Comparison of ENCODE assay signal across 16 cellular contexts in the genomic region with DNA sequence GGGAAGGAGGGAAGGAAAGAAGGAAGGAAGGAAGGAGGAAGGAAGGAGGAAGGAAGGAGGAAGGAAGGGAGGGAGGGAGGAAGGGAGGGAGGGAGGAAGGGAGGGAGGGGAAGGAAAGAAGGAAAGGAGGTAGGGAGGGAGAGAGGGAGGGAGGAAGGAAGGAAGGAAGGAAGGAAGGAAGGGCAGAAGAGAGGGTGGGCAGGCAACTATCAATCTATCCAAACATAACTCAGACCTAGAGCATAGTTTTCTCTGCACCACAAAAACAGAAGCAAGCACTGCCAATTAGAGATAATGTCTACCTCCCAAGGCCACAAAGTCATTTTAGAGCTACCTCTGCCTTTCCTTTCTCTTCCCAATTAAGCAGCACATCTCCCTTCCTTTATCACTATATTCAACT.
DNase-seq lines count a peak whose midpoint lies in the region; ATAC-seq and TF ChIP-seq lines count a peak whose summit lies in the region.
"Had no signal": no experiment of that assay in that cellular context is flagged by ENCODE, and none has a peak within 500 bp of the region (broad histone marks: within the 10 kb centered on the region; RNA-seq: fewer than 3 reads in every experiment).

No MANE protein-coding gene starts in this region.

- H3K18ac ChIP-seq in trophoblast cell (ENCODE audit: low read length): no peak overlapping the region

- peak overlapping the region; percentile 97 for H3K27ac ChIP-seq in CD4-positive, CD25-positive, alpha-beta regulatory T cell (ENCODE audit: insufficient read depth, low read length, poor library complexity, severe bottlenecking)
- H3K27ac ChIP-seq in DND-41 (ENCODE audit: low read length) (peak overlapping the region; percentile 74), gastroesophageal sphincter (peak overlapping the region in 2 of 4 donors; percentile 17 to 72), WERI-Rb-1 (no peak overlapping the region), trophoblast cell (ENCODE audit: low read depth, low read length) (no peak overlapping the region)
- H3K27ac ChIP-seq: C4-2B, cardiac muscle cell, psoas muscle had no signal

- no peaks in the 10 kb centered on the region for H3K27me3 ChIP-seq in CD4-positive, CD25-positive, alpha-beta regulatory T cell (ENCODE audit: control insufficient read depth, insufficient read depth, low read length)
- no peaks in the 10 kb centered on the region for H3K27me3 ChIP-seq in DND-41 (ENCODE audit: insufficient read depth, low read length, poor library complexity)
- no peaks in the 10 kb centered on the region for H3K27me3 ChIP-seq in gastroesophageal sphincter
- no peaks in the 10 kb centered on the region for H3K27me3 ChIP-seq in WERI-Rb-1 (ENCODE audit: insufficient read depth, low read depth, severe bottlenecking)
- H3K27me3 ChIP-seq in trophoblast cell (ENCODE audit: insufficient read depth, low read length): no peaks in the 10 kb centered on the region

- H2AFZ ChIP-seq in DND-41 (ENCODE audit: low read depth, low read length) (no peak overlapping the region), trophoblast cell (ENCODE audit: insufficient read depth, low read length, poor library complexity) (no peak overlapping the region)

- no peak overlapping the region for H3K23ac ChIP-seq in trophoblast cell (ENCODE audit: low read length)

- intact Hi-C loops in activated T-helper 1 cell treated with anti-CD3 and anti-CD28 coated beads, Interleukin-12 subunit alpha, Interleukin-12 subunit beta, Interleukin-2, Interleukin-4 antibody, amounts not matched to agents 30 ng/mL and 10 ng/mL and 1 ng/mL, durations not matched to agents 14 hours and 24 hours and 36 hours (cut with micrococcal nuclease): no loop called here

- no peaks in the 10 kb centered on the region for H3K9me3 ChIP-seq in CD4-positive, CD25-positive, alpha-beta regulatory T cell (ENCODE audit: control insufficient read depth in 2 of 2, low read length in 2 of 2)
- no peaks in the 10 kb centered on the region for H3K9me3 ChIP-seq in DND-41 (ENCODE audit: insufficient read depth, low read length, severe bottlenecking)
- no peaks in the 10 kb centered on the region for H3K9me3 ChIP-seq in gastroesophageal sphincter
- no peaks in the 10 kb centered on the region for H3K9me3 ChIP-seq in WERI-Rb-1 (ENCODE audit: severe bottlenecking)
- no peaks in the 10 kb centered on the region for H3K9me3 ChIP-seq in trophoblast cell (ENCODE audit: insufficient read depth, low read depth, low read length)
- H3K9me3 ChIP-seq: psoas muscle had no signal

- peaks cover 90% of the 10 kb centered on the region for H3K36me3 Mint-ChIP-seq in CD4-positive, CD25-positive, alpha-beta regulatory T cell
- H3K36me3 Mint-ChIP-seq in activated T-helper 1 cell treated with anti-CD3 and anti-CD28 coated beads, Interleukin-12 subunit alpha, Interleukin-12 subunit beta, Interleukin-2, Interleukin-4 antibody, amounts not matched to agents 30 ng/mL and 10 ng/mL and 1 ng/mL, durations not matched to agents 14 hours and 24 hours and 36 hours (ENCODE audit: low read depth): peaks cover 87% of the 10 kb centered on the region
- peaks cover 40 to 100% (median 76%) of the 10 kb centered on the region in 3 donors for H3K36me3 Mint-ChIP-seq in naive thymus-derived CD8-positive, alpha-beta T cell

- no peak overlapping the region for H2AK5ac ChIP-seq in trophoblast cell (ENCODE audit: low read length)

- no peak overlapping the region for H4K12ac ChIP-seq in trophoblast cell (ENCODE audit: low read depth, low read length)

- H3K4me3 Mint-ChIP-seq in CD4-positive, CD25-positive, alpha-beta regulatory T cell: peak overlapping the region; percentile 58 to 89 (median 82)
- peak overlapping the region; percentile 80 for H3K4me3 Mint-ChIP-seq in activated T-helper 1 cell treated with anti-CD3 and anti-CD28 coated beads, Interleukin-12 subunit alpha, Interleukin-12 subunit beta, Interleukin-2, Interleukin-4 antibody, amounts not matched to agents 30 ng/mL and 10 ng/mL and 1 ng/mL, durations not matched to agents 14 hours and 24 hours and 36 hours
- H3K4me3 Mint-ChIP-seq in naive thymus-derived CD8-positive, alpha-beta T cell: peak overlapping the region; percentile 10 to 89 (median 81)

- H3K36me3 ChIP-seq in CD4-positive, CD25-positive, alpha-beta regulatory T cell (ENCODE audit: control insufficient read depth, insufficient read depth, low read length): peaks cover 90% of the 10 kb centered on the region
- peaks cover 95% of the 10 kb centered on the region for H3K36me3 ChIP-seq in DND-41 (ENCODE audit: insufficient read depth, low read length)
- H3K36me3 ChIP-seq in gastroesophageal sphincter: peaks cover 0 to 46% of the 10 kb centered on the region in 2 donors
- H3K36me3 ChIP-seq in WERI-Rb-1: no peaks in the 10 kb centered on the region; the same call in 1 of the 2 replicates
- peaks cover 18 to 36% of the 10 kb centered on the region in 2 experiments for H3K36me3 ChIP-seq in trophoblast cell (ENCODE audit: control insufficient read depth in 1 of 2, insufficient read depth in 2 of 2, low read length in 2 of 2)
- H3K36me3 ChIP-seq: cardiac muscle cell had no signal

- no peak for TF ChIP-seq EP300 in gastroesophageal sphincter (IDR thresholded peaks at IDR 0.05)

- H3K27ac Mint-ChIP-seq in CD4-positive, CD25-positive, alpha-beta regulatory T cell: peak overlapping the region; percentile 95 to 99 (median 98)
- H3K27ac Mint-ChIP-seq in activated T-helper 1 cell treated with anti-CD3 and anti-CD28 coated beads, Interleukin-12 subunit alpha, Interleukin-12 subunit beta, Interleukin-2, Interleukin-4 antibody, amounts not matched to agents 30 ng/mL and 10 ng/mL and 1 ng/mL, durations not matched to agents 14 hours and 24 hours and 36 hours: peak overlapping the region; percentile 95
- peak overlapping the region; percentile 93 to 99 (median 98) for H3K27ac Mint-ChIP-seq in naive thymus-derived CD8-positive, alpha-beta T cell

- no peak for ATAC-seq in CD4-positive, CD25-positive, alpha-beta regulatory T cell (ENCODE audit: low read depth in 2 of 2)
- ATAC-seq in DND-41 (ENCODE audit: insufficient read depth, low read depth) (no peak), gastroesophageal sphincter (no peak), HG03139 (IDR thresholded peaks at IDR 0.05; ENCODE audit: unreplicated experiment) (no peak)
- no peak for ATAC-seq in naive thymus-derived CD8-positive, alpha-beta T cell
- ATAC-seq: psoas muscle had no signal

- H3K4ac ChIP-seq in trophoblast cell (ENCODE audit: low read depth, low read length): no peak overlapping the region

- H3K4me2 ChIP-seq in DND-41 (ENCODE audit: insufficient read depth, low read length) (no peak overlapping the region; the same call in 1 of the 2 replicates), trophoblast cell (ENCODE audit: low read length) (no peak overlapping the region)

- no peaks in the 10 kb centered on the region for H3K9me3 Mint-ChIP-seq in CD4-positive, CD25-positive, alpha-beta regulatory T cell
- no peaks in the 10 kb centered on the region for H3K9me3 Mint-ChIP-seq in activated T-helper 1 cell treated with anti-CD3 and anti-CD28 coated beads, Interleukin-12 subunit alpha, Interleukin-12 subunit beta, Interleukin-2, Interleukin-4 antibody, amounts not matched to agents 30 ng/mL and 10 ng/mL and 1 ng/mL, durations not matched to agents 14 hours and 24 hours and 36 hours
- no peaks in the 10 kb centered on the region for H3K9me3 Mint-ChIP-seq in naive thymus-derived CD8-positive, alpha-beta T cell

- H3K79me2 ChIP-seq in DND-41 (ENCODE audit: insufficient read depth, low read length): peaks cover 70% of the 10 kb centered on the region
- no peaks in the 10 kb centered on the region for H3K79me2 ChIP-seq in trophoblast cell (ENCODE audit: control insufficient read depth, insufficient read depth, low read length, poor library complexity)

- peaks cover 98% of the 10 kb centered on the region for H3K4me1 ChIP-seq in CD4-positive, CD25-positive, alpha-beta regulatory T cell (ENCODE audit: control insufficient read depth, insufficient read depth, low read length, poor library complexity, severe bottlenecking)
- H3K4me1 ChIP-seq in DND-41 (ENCODE audit: insufficient read depth, low read length): peaks cover 83% of the 10 kb centered on the region
- peaks cover 4 to 94% (median 32%) of the 10 kb centered on the region in 3 donors for H3K4me1 ChIP-seq in gastroesophageal sphincter
- peaks cover 12 to 14% of the 10 kb centered on the region in 2 experiments for H3K4me1 ChIP-seq in trophoblast cell (ENCODE audit: control insufficient read depth in 1 of 2, insufficient read depth in 2 of 2, low read length in 2 of 2)

- H3K79me1 ChIP-seq in trophoblast cell (ENCODE audit: low read length): peaks cover 9% of the 10 kb centered on the region

- no peak overlapping the region for H2BK5ac ChIP-seq in trophoblast cell (ENCODE audit: low read depth, low read length, poor library complexity)

- H4K8ac ChIP-seq in trophoblast cell (ENCODE audit: low read depth, low read length): no peak overlapping the region

- H3K9ac ChIP-seq in DND-41 (ENCODE audit: low read depth, low read length): no peak overlapping the region
- no peak overlapping the region for H3K9ac ChIP-seq in trophoblast cell (ENCODE audit: low read length)

- H3K4me1 Mint-ChIP-seq in CD4-positive, CD25-positive, alpha-beta regulatory T cell: peaks cover 43 to 99% (median 91%) of the 10 kb centered on the region in 4 donors
- peaks cover 96% of the 10 kb centered on the region for H3K4me1 Mint-ChIP-seq in activated T-helper 1 cell treated with anti-CD3 and anti-CD28 coated beads, Interleukin-12 subunit alpha, Interleukin-12 subunit beta, Interleukin-2, Interleukin-4 antibody, amounts not matched to agents 30 ng/mL and 10 ng/mL and 1 ng/mL, durations not matched to agents 14 hours and 24 hours and 36 hours (ENCODE audit: low read depth)
- peaks cover 56 to 99% (median 98%) of the 10 kb centered on the region in 4 donors for H3K4me1 Mint-ChIP-seq in naive thymus-derived CD8-positive, alpha-beta T cell

- peaks cover 2% of the 10 kb centered on the region; the same call in 1 of the 2 replicates for H4K20me1 ChIP-seq in DND-41 (ENCODE audit: insufficient read depth, low read length)

- H3K14ac ChIP-seq in trophoblast cell (ENCODE audit: low read length): no peak overlapping the region

- no peak for DNase-seq in CD4-positive, CD25-positive, alpha-beta regulatory T cell
- no peak for DNase-seq in DND-41
- no peak for DNase-seq in activated T-helper 1 cell treated with anti-CD3 and anti-CD28 coated beads, Interleukin-12 subunit alpha, Interleukin-12 subunit beta, Interleukin-2, Interleukin-4 antibody, amounts not matched to agents 30 ng/mL and 10 ng/mL and 1 ng/mL, durations not matched to agents 14 hours and 24 hours and 36 hours (ENCODE audit: low spot score)
- no peak for DNase-seq in naive thymus-derived CD8-positive, alpha-beta T cell
- DNase-seq in WERI-Rb-1: no peak
- no peak for DNase-seq in trophoblast cell
- DNase-seq: activated CD4-positive, CD25-positive, alpha-beta regulatory T cell; activated gamma-delta T cell; foreskin fibroblast; NCI-H1092 treated with DMSO at 0.1 percent for 48 hours; NCI-H2227 treated with DMSO at 0.1 percent for 48 hours; psoas muscle had no signal

- POLR2A ChIA-PET in naive thymus-derived CD8-positive, alpha-beta T cell (lab: Charles Lee): interaction anchor here (1.0 to 17.8 kb wide), 6 partner anchors 9 to 188 kb away, joined by 7 to 603 read pairs (median 49); no protein-coding TSS in a partner anchor

- no peak overlapping the region for H2BK12ac ChIP-seq in trophoblast cell (ENCODE audit: low read length)

- H3K27me3 Mint-ChIP-seq in CD4-positive, CD25-positive, alpha-beta regulatory T cell: no peaks in the 10 kb centered on the region
- H3K27me3 Mint-ChIP-seq in activated T-helper 1 cell treated with anti-CD3 and anti-CD28 coated beads, Interleukin-12 subunit alpha, Interleukin-12 subunit beta, Interleukin-2, Interleukin-4 antibody, amounts not matched to agents 30 ng/mL and 10 ng/mL and 1 ng/mL, durations not matched to agents 14 hours and 24 hours and 36 hours (ENCODE audit: insufficient read depth): no peaks in the 10 kb centered on the region
- no peaks in the 10 kb centered on the region for H3K27me3 Mint-ChIP-seq in naive thymus-derived CD8-positive, alpha-beta T cell

- peak overlapping the region; percentile 76 for H3K4me3 ChIP-seq in CD4-positive, CD25-positive, alpha-beta regulatory T cell (ENCODE audit: low read depth, low read length)
- H3K4me3 ChIP-seq in DND-41 (ENCODE audit: low read depth in 1 of 2, low read length in 2 of 2) (no peak overlapping the region), gastroesophageal sphincter (no peak overlapping the region), WERI-Rb-1 (ENCODE audit: low read depth, low read length) (no peak overlapping the region), trophoblast cell (ENCODE audit: low read depth, low read length) (no peak overlapping the region)
- H3K4me3 ChIP-seq: cardiac muscle cell, psoas muscle had no signal

- H4K91ac ChIP-seq in trophoblast cell (ENCODE audit: low read depth, low read length): no peak overlapping the region

- no peak for TF ChIP-seq POLR2A in gastroesophageal sphincter (IDR thresholded peaks at IDR 0.05)

- H2BK120ac ChIP-seq in trophoblast cell (ENCODE audit: insufficient read depth, low read length, poor library complexity): no peak overlapping the region

- no peak for TF ChIP-seq CTCF in DND-41 (IDR thresholded peaks at IDR 0.05; ENCODE audit: borderline replicate concordance, extremely low read depth, low read length, poor library complexity, severe bottlenecking)
- no peak for TF ChIP-seq CTCF in gastroesophageal sphincter (IDR thresholded peaks at IDR 0.05)
- no peak for TF ChIP-seq CTCF in WERI-Rb-1 (IDR thresholded peaks at IDR 0.05; ENCODE audit: low read depth, low read length)

Comparison
In these comparisons a context has a peak if more than half of its experiments do, and no peak if none do; other contexts are left out.
1. H3K27ac ChIP-seq: peak in CD4-positive, CD25-positive, alpha-beta regulatory T cell (single experiment) and DND-41 (single experiment); none in WERI-Rb-1 (single experiment) and trophoblast cell (single experiment).
2. Peak in every context shown above with its lines, with median percentiles within 50 percentile points of each other: H3K27ac Mint-ChIP-seq and H3K4me3 Mint-ChIP-seq.